ENCODE assay signal across 29 cellular contexts in genomic region chr1:216682694-216683243, GRCh38. TPM values are rescaled to one million over a fixed set of nuclear protein-coding genes. Genes with fewer than 3 reads are reported as not detected.
DNase-seq lines count a peak whose midpoint lies in the region; ATAC-seq and TF ChIP-seq lines count a peak whose summit lies in the region.
"Had no signal": no experiment of that assay in that cellular context is flagged by ENCODE, and none has a peak within 500 bp of the region (broad histone marks: within the 10 kb centered on the region; RNA-seq: fewer than 3 reads in every experiment).

No MANE protein-coding gene starts in this region.

- no peak for TF ChIP-seq EP300 in transverse colon (IDR thresholded peaks at IDR 0.05; ENCODE audit: low read depth)

- intact Hi-C loops in transverse colon (cut with DNase I; ENCODE audit: low total_unique reads) = no loop called here

- no peak for TF ChIP-seq POLR2A in transverse colon (IDR thresholded peaks at IDR 0.05)

- H3K4me3 Mint-ChIP-seq in nephron progenitor cell = peak overlapping the region; percentile 44
- H3K4me3 Mint-ChIP-seq: activated CD4-positive, alpha-beta T cell treated with anti-CD3 and anti-CD28 coated beads for 36 hours; activated CD8-positive, alpha-beta T cell treated with anti-CD3 and anti-CD28 coated beads for 36 hours; activated naive CD4-positive, alpha-beta T cell treated with anti-CD3 and anti-CD28 coated beads for 36 hours; CD14-positive monocyte; natural killer cell treated with Interleukin-12 subunit alpha and Interleukin-12 subunit beta and Interleukin-15 and Interleukin-18, amount 100 ng/mL, for 72 hours had no signal

- H3K9me3 Mint-ChIP-seq in nephron progenitor cell = no peaks in the 10 kb centered on the region
- H3K9me3 Mint-ChIP-seq: activated CD8-positive, alpha-beta T cell treated with anti-CD3 and anti-CD28 coated beads for 36 hours; activated naive CD4-positive, alpha-beta T cell treated with anti-CD3 and anti-CD28 coated beads for 36 hours had no signal

- H3K27me3 Mint-ChIP-seq in nephron progenitor cell (ENCODE audit: low read depth, poor library complexity) = peaks cover 6% of the 10 kb centered on the region
- H3K27me3 Mint-ChIP-seq: activated CD4-positive, alpha-beta T cell treated with anti-CD3 and anti-CD28 coated beads for 36 hours; activated CD8-positive, alpha-beta T cell treated with anti-CD3 and anti-CD28 coated beads for 36 hours; natural killer cell treated with Interleukin-12 subunit alpha and Interleukin-12 subunit beta and Interleukin-15 and Interleukin-18, amount 100 ng/mL, for 72 hours had no signal

- H3K27me3 ChIP-seq in transverse colon = no peaks in the 10 kb centered on the region
- H3K27me3 ChIP-seq: body of pancreas, tibial artery had no signal

- no peak for ATAC-seq in HG02610 (IDR thresholded peaks at IDR 0.05; ENCODE audit: unreplicated experiment)
- ATAC-seq: activated CD4-positive, alpha-beta T cell treated with anti-CD3 and anti-CD28 coated beads for 36 hours; activated CD8-positive, alpha-beta T cell treated with anti-CD3 and anti-CD28 coated beads for 36 hours; body of pancreas; mucosa of descending colon; natural killer cell treated with Interleukin-12 subunit alpha and Interleukin-12 subunit beta and Interleukin-15 and Interleukin-18, amount 100 ng/mL, for 72 hours had no signal

- H3K9me3 ChIP-seq in transverse colon = no peaks in the 10 kb centered on the region
- H3K9me3 ChIP-seq: body of pancreas, mucosa of descending colon, tibial artery had no signal

- no peak overlapping the region for H3K27ac ChIP-seq in transverse colon
- H3K27ac ChIP-seq: body of pancreas, HL-60, tibial artery, VCaP had no signal

- no peak for TF ChIP-seq CTCF in nephron progenitor cell (IDR thresholded peaks at IDR 0.05)
- no peak for TF ChIP-seq CTCF in transverse colon (IDR thresholded peaks at IDR 0.05)

- no peaks in the 10 kb centered on the region for H3K4me1 ChIP-seq in transverse colon
- H3K4me1 ChIP-seq: body of pancreas, tibial artery had no signal

- in situ Hi-C loops in transverse colon (cut with MboI; ENCODE audit: low pct_ligation_motif_present in 1 of 4, low pct_unique_long_range_greater_than_20kb in 1 of 4, low sequenced_read_pairs in 3 of 4) = no loop called here

- H3K27ac Mint-ChIP-seq in nephron progenitor cell = no peak overlapping the region
- H3K27ac Mint-ChIP-seq: activated CD4-positive, alpha-beta T cell treated with anti-CD3 and anti-CD28 coated beads for 36 hours; activated CD8-positive, alpha-beta T cell treated with anti-CD3 and anti-CD28 coated beads for 36 hours; activated naive CD4-positive, alpha-beta T cell treated with anti-CD3 and anti-CD28 coated beads for 36 hours; CD14-positive monocyte; natural killer cell treated with Interleukin-12 subunit alpha and Interleukin-12 subunit beta and Interleukin-15 and Interleukin-18, amount 100 ng/mL, for 72 hours had no signal

- no peaks in the 10 kb centered on the region for H3K36me3 ChIP-seq in transverse colon
- H3K36me3 ChIP-seq: tibial artery had no signal

- H3K4me3 ChIP-seq in transverse colon = no peak overlapping the region
- H3K4me3 ChIP-seq: body of pancreas, mucosa of descending colon, tibial artery had no signal

- H3K36me3 Mint-ChIP-seq in nephron progenitor cell (ENCODE audit: low read depth) = no peaks in the 10 kb centered on the region
- H3K36me3 Mint-ChIP-seq: CD14-positive monocyte had no signal

- peaks cover 64% of the 10 kb centered on the region for H3K4me1 Mint-ChIP-seq in nephron progenitor cell
- H3K4me1 Mint-ChIP-seq: activated CD4-positive, alpha-beta T cell treated with anti-CD3 and anti-CD28 coated beads for 36 hours; CD14-positive monocyte had no signal

- WGBS in transverse colon (ENCODE audit: low coverage in 1 of 2), 2 donors = 79 to 85% methylated on average over 7 to 8 of the region's 8 CpGs

- DNase-seq in NCI-H82 (lab: John Stamatoyannopoulos, UW) = peak; percentile 51
- DNase-seq in NCI-H82 treated with DMSO at 0.1 percent for 48 hours (lab: John Stamatoyannopoulos, UW; ENCODE audit: unreplicated experiment) = no peak
- DNase-seq in NCI-H2081 (lab: John Stamatoyannopoulos, UW) = peak; percentile 60 to 86
- DNase-seq in NCI-H524 (lab: John Stamatoyannopoulos, UW) = peak; percentile 65 to 81
- DNase-seq in nephron progenitor cell = peak; percentile 13
- DNase-seq in transverse colon = no peak
- DNase-seq in T1000 (lab: John Stamatoyannopoulos, UW) = no peak
- DNase-seq: activated CD4-positive, alpha-beta T cell treated with anti-CD3 and anti-CD28 coated beads for 36 hours; activated CD8-positive, alpha-beta memory T cell treated with anti-CD3 and anti-CD28 coated beads, Interleukin-2, amount 50 U/mL, for 48 hours; activated CD8-positive, alpha-beta T cell treated with anti-CD3 and anti-CD28 coated beads for 36 hours; activated naive CD4-positive, alpha-beta T cell treated with anti-CD3 and anti-CD28 coated beads for 36 hours; body of pancreas; hippocampal formation; KBM-7; mammary epithelial cell; mucosa of descending colon; NCI-H187; SIG-M5; stimulated activated CD4-positive, alpha-beta T cell treated with anti-CD3 and anti-CD28 coated beads, Interleukin-15, amount 100 ng/mL, for 24 hours; stimulated activated CD4-positive, alpha-beta T cell treated with anti-CD3 and anti-CD28 coated beads, Interleukin-4, amount 100 ng/mL, for 4 hours; T-helper 9 cell; tibial artery had no signal

RNA-seq across cellular contexts. Expression of gene ESRRG, which starts 40.5 kb away (rescaled TPM):
- total RNA-seq in transverse colon = 1 to 10 TPM in 1 of 4 donors, under 1 TPM in 3; 0.20 to 1.5 (median 0.50) TPM
- total RNA-seq: activated CD4-positive, alpha-beta T cell treated with anti-CD3 and anti-CD28 coated beads for 36 hours; activated CD8-positive, alpha-beta T cell treated with anti-CD3 and anti-CD28 coated beads for 36 hours; activated naive CD4-positive, alpha-beta T cell treated with anti-CD3 and anti-CD28 coated beads for 36 hours; endothelial cell of umbilical vein; natural killer cell treated with Interleukin-12 subunit alpha and Interleukin-12 subunit beta and Interleukin-15 and Interleukin-18, amount 100 ng/mL, for 72 hours; osteocyte had no signal

Comparison
In these comparisons a context has a peak if more than half of its experiments do, and no peak if none do; other contexts are left out.
1. DNase-seq: peak in NCI-H82 (single experiment), NCI-H2081 (2 of 2), NCI-H524 (2 of 2) and nephron progenitor cell (single experiment); none in NCI-H82 treated with DMSO at 0.1 percent for 48 hours (single experiment), transverse colon (single experiment) and T1000 (single experiment).